ENCODE assay signal across 10 cellular contexts in genomic region chr18:22560283-22560627, GRCh38.
A peak's percentile ranks its signal among the peaks of the same experiment; 100 is the strongest.
DNase-seq lines count a peak whose midpoint lies in the region; ATAC-seq and TF ChIP-seq lines count a peak whose summit lies in the region.
"Had no signal": no experiment of that assay in that cellular context is flagged by ENCODE, and none has a peak within 500 bp of the region (broad histone marks: within the 10 kb centered on the region; RNA-seq: fewer than 3 reads in every experiment).

No MANE protein-coding gene starts in this region.

- CTCF ChIA-PET in activated naive CD4-positive, alpha-beta T cell treated with anti-CD3 and anti-CD28 coated beads, Interleukin-2, amount 10 ng/mL, durations not matched to agents 7 days and 5 days (lab: Charles Lee) = no interaction called here

- peak overlapping the region; percentile 92 to 98 for H3K27ac ChIP-seq in coronary artery
- H3K27ac ChIP-seq in mesodermal cell (ENCODE audit: low read depth, low read length, severe bottlenecking) = peak overlapping the region; percentile 97
- H3K27ac ChIP-seq in testis = peak overlapping the region; percentile 61 to 86
- H3K27ac ChIP-seq: HL-60 had no signal

- H3K4me1 ChIP-seq in NT2/D1 (ENCODE audit: insufficient read depth, insufficient read length) = no peaks in the 10 kb centered on the region
- peaks cover 53% of the 10 kb centered on the region for H3K4me1 ChIP-seq in mesodermal cell (ENCODE audit: control insufficient read depth, insufficient read depth, low read length, poor library complexity, severe bottlenecking)
- peaks cover 4% of the 10 kb centered on the region for H3K4me1 ChIP-seq in testis

- WGBS in mesodermal cell (ENCODE audit: insufficient coverage in 2 of 2), 2 experiments = 60 to 65% methylated on average over 5 to 6 of the region's 7 CpGs
- WGBS in testis, 2 donors = 33 to 38% methylated on average over 7 of the region's 7 CpGs

- peaks cover 48% of the 10 kb centered on the region for H3K27me3 Mint-ChIP-seq in activated naive CD4-positive, alpha-beta T cell treated with anti-CD3 and anti-CD28 coated beads, Interleukin-2, amount 10 ng/mL, durations not matched to agents 7 days and 5 days

- no peaks in the 10 kb centered on the region for H3K9me3 ChIP-seq in NT2/D1 (ENCODE audit: insufficient read depth, low read length)
- H3K9me3 ChIP-seq in mesodermal cell (ENCODE audit: control insufficient read depth, low read length) = no peaks in the 10 kb centered on the region
- H3K9me3 ChIP-seq in testis = no peaks in the 10 kb centered on the region

- no peaks in the 10 kb centered on the region for H3K36me3 ChIP-seq in NT2/D1 (ENCODE audit: insufficient read depth, insufficient read length, low read length)
- H3K36me3 ChIP-seq in mesodermal cell (ENCODE audit: control insufficient read depth, insufficient read depth, low read length) = no peaks in the 10 kb centered on the region
- H3K36me3 ChIP-seq in testis (ENCODE audit: low read depth, missing control alignments) = no peaks in the 10 kb centered on the region

- H3K27me3 ChIP-seq in NT2/D1 (ENCODE audit: insufficient read depth, insufficient read length) (peaks cover 24% of the 10 kb centered on the region), testis (no peaks in the 10 kb centered on the region)

- H3K36me3 Mint-ChIP-seq in activated naive CD4-positive, alpha-beta T cell treated with anti-CD3 and anti-CD28 coated beads, Interleukin-2, amount 10 ng/mL, durations not matched to agents 7 days and 5 days = no peaks in the 10 kb centered on the region

- H3K4me3 ChIP-seq in NT2/D1 (ENCODE audit: insufficient read length, low read depth) (peak overlapping the region; percentile 47), coronary artery (peak overlapping the region; percentile 80), mesodermal cell (ENCODE audit: extremely low read depth, insufficient read depth, low read length, poor library complexity, severe bottlenecking) (peak overlapping the region; percentile 39), testis (peak overlapping the region; percentile 57 to 74)

- H3K4me3 Mint-ChIP-seq in activated naive CD4-positive, alpha-beta T cell treated with anti-CD3 and anti-CD28 coated beads, Interleukin-2, amount 10 ng/mL, durations not matched to agents 7 days and 5 days = no peak overlapping the region

- no peak for DNase-seq in NT2/D1 (ENCODE audit: low read depth, low spot score)
- no peak for DNase-seq in coronary artery (ENCODE audit: low spot score)
- no peak for DNase-seq in testis
- no peak for DNase-seq in nucleus accumbens (lab: John Stamatoyannopoulos, UW)
- DNase-seq in activated naive CD4-positive, alpha-beta T cell treated with anti-CD3 and anti-CD28 coated beads, Interleukin-2, amount 10 ng/mL, durations not matched to agents 7 days and 5 days = no peak
- DNase-seq in left colon = no peak
- DNase-seq: NCI-H446 treated with DMSO at 0.1 percent for 48 hours, T-helper 9 cell had no signal

- no peak overlapping the region for H3K27ac Mint-ChIP-seq in activated naive CD4-positive, alpha-beta T cell treated with anti-CD3 and anti-CD28 coated beads, Interleukin-2, amount 10 ng/mL, durations not matched to agents 7 days and 5 days

- intact Hi-C loops in testis (cut with DNase I; ENCODE audit: low total_unique reads) (loop anchor here (5.0 kb wide), 1 partner anchor 393 kb away; the partner anchor contains the start of gene GATA6), left colon (cut with DNase I, micrococcal nuclease) (loop anchor here in 1 of 2 donors (5.0 to 10.0 kb wide), 2 partner anchors 385 to 663 kb away; no protein-coding TSS in a partner anchor)

- peaks cover 2% of the 10 kb centered on the region for H3K4me1 Mint-ChIP-seq in activated naive CD4-positive, alpha-beta T cell treated with anti-CD3 and anti-CD28 coated beads, Interleukin-2, amount 10 ng/mL, durations not matched to agents 7 days and 5 days

- no peak for ATAC-seq in left colon

- TF ChIP-seq CTCF in coronary artery (IDR thresholded peaks at IDR 0.05) (no peak), testis (IDR thresholded peaks at IDR 0.05) (no peak)

- no peak for TF ChIP-seq POLR2A in testis (IDR thresholded peaks at IDR 0.05)

- no peak overlapping the region for H3K9ac ChIP-seq in NT2/D1 (ENCODE audit: insufficient read length, low read depth)

- H3K9me3 Mint-ChIP-seq in activated naive CD4-positive, alpha-beta T cell treated with anti-CD3 and anti-CD28 coated beads, Interleukin-2, amount 10 ng/mL, durations not matched to agents 7 days and 5 days = no peaks in the 10 kb centered on the region
